Comparison of ENCODE assay signal across 1 cellular context in the genomic region with DNA sequence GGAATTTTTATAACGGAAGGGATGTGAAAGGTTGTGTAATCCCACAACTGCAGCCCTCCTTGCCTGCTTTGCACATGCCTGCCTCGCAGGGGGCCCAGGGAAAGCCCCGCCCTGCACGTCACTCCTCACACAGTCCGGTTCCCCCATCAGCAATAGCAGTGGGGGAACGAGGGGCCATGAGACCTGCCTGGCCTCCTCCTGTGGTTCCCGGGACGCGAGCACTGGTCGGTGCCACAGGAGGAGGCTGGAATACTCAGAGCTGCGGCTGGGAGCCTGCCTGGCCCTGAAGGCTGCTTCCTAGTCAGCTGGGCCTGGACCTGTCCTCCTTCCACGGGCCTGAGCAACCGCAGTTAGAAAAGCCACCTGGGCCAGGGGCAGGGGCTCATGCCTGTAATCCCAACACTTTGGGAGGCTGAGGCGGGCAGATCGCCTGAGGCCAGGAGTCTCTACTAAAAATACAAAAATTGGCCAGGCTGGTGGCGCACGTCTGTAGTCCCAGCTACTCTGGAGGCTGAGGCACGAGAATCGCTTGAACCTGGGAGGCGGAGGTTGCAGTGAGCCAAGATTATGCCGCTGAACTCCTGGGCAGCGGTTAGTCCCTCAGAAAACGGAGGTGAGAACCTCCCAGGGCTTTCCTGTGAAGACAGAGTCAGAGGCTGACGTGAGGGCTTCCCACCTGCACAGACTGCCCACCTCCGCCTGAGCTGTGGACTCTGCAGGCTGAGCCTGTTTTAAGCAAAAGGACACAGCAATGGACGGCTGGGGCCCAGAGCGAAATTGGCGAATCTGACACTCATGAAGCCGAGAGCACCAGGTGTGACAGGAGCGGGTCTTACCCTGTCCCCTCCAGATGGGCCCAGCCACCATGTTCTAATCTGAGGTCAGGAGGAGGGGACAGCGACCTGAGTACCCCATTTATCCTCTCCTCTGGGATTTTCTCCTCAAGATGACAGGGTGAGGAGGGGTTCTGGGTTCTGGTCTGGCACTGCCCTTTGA.
TF ChIP-seq lines count a peak whose summit lies in the region.

No MANE protein-coding gene starts in this region.

TF ChIP-seq in K562, 482 proteins besides CTCF, POLR2A, EP300 and RAD21:
- no peak for TF ChIP-seq HMG20A (CRISPR knock-in tag; conservative IDR thresholded peaks at IDR 0.05)
- TF ChIP-seq, protein P1, sequence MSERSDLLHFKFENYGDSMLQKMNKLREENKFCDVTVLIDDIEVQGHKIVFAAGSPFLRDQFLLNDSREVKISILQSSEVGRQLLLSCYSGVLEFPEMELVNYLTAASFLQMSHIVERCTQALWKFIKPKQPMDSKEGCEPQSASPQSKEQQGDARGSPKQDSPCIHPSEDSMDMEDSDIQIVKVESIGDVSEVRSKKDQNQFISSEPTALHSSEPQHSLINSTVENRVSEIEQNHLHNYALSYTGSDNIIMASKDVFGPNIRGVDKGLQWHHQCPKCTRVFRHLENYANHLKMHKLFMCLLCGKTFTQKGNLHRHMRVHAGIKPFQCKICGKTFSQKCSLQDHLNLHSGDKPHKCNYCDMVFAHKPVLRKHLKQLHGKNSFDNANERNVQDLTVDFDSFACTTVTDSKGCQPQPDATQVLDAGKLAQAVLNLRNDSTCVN (CRISPR knock-in tag; IDR thresholded peaks at IDR 0.05) = no peak
- no peak for TF ChIP-seq MTA3 (IDR thresholded peaks at IDR 0.05; ENCODE audit: borderline replicate concordance)
- TF ChIP-seq BRD4 (IDR thresholded peaks at IDR 0.05) = no peak
- TF ChIP-seq LEF1 (IDR thresholded peaks at IDR 0.05) = no peak
- no peak for TF ChIP-seq FIP1L1 (IDR thresholded peaks at IDR 0.05; ENCODE audit: low read depth, low read length, poor library complexity, severe bottlenecking)
- TF ChIP-seq POLR3G (IDR thresholded peaks at IDR 0.05; ENCODE audit: extremely low read depth, insufficient read length, insufficient replicate concordance) = no peak
TF ChIP-seq in K562: peak in this region for 0.
